In genomic region chr10:100120550-100120949, GRCh38 we compare ENCODE assay signal across 38 cellular contexts. TPM values are rescaled to one million over a fixed set of nuclear protein-coding genes. Genes with fewer than 3 reads are reported as not detected.
"Had no signal": no experiment of that assay in that cellular context is flagged by ENCODE, and none has a peak within 500 bp of the region (broad histone marks: within the 10 kb centered on the region; RNA-seq: fewer than 3 reads in every experiment).

No MANE protein-coding gene starts in this region.

- H3K27me3 ChIP-seq: ascending aorta, body of pancreas, brain microvascular endothelial cell, cardiac muscle cell had no signal

- H3K4me1 ChIP-seq: adrenal gland, ascending aorta, body of pancreas, breast epithelium had no signal

- H3K4me3 ChIP-seq: adrenal gland, ascending aorta, body of pancreas, breast epithelium, cardiac muscle cell had no signal

- DNase-seq: activated effector memory CD4-positive, alpha-beta T cell treated with anti-CD3 and anti-CD28 coated beads, Interleukin-2, amount 50 U/mL, for 16 hours; activated effector memory CD4-positive, alpha-beta T cell treated with Interleukin-2 at 50 U/mL for 16 hours; activated gamma-delta T cell; activated gamma-delta T cell treated with Interleukin-2 at 50 U/mL for 16 hours; activated naive CD4-positive, alpha-beta T cell; activated naive CD4-positive, alpha-beta T cell treated with anti-CD3 and anti-CD28 coated beads for 36 hours; activated naive CD4-positive, alpha-beta T cell treated with anti-CD3 and anti-CD28 coated beads, Interleukin-2, amount 10 ng/mL, durations not matched to agents 7 days and 5 days; activated naive CD4-positive, alpha-beta T cell treated with anti-CD3 and anti-CD28 coated beads, Interleukin-2, amount 50 U/mL, for 16 hours; activated naive CD4-positive, alpha-beta T cell treated with Interleukin-2 at 50 U/mL for 16 hours; activated naive CD8-positive, alpha-beta T cell treated with anti-CD3 and anti-CD28 coated beads for 36 hours; activated naive CD8-positive, alpha-beta T cell treated with anti-CD3 and anti-CD28 coated beads, Interleukin-2, amount 10 ng/mL, durations not matched to agents 7 days and 5 days; activated naive CD8-positive, alpha-beta T cell treated with anti-CD3 and anti-CD28 coated beads, Interleukin-2, amount 50 U/mL, for 24 hours; activated T-cell treated with anti-CD3 and anti-CD28 coated beads, Interleukin-2, amount 50 U/mL, for 24 hours; activated T-cell treated with anti-CD3 and anti-CD28 coated beads, Interleukin-2, amount 50 U/mL, for 4 hours; activated T-cell treated with anti-CD3 and anti-CD28 coated beads, Interleukin-2, amount 50 U/mL, for 48 hours; activated T-cell treated with anti-CD3 and anti-CD28 coated beads, Interleukin-2, amount 50 U/mL, for 72 hours; adrenal gland; amniotic stem cell; amygdala; anterior cingulate cortex; aorta; body of pancreas; brain microvascular endothelial cell; central memory CD4-positive, alpha-beta T cell; cerebellar nuclear complex had no signal

- FAIRE-seq: astrocyte, bronchial epithelial cell had no signal

- H3K9me3 ChIP-seq: adrenal gland, ascending aorta, body of pancreas, breast epithelium had no signal

- H3K27ac ChIP-seq: adrenal gland, ascending aorta, body of pancreas, brain microvascular endothelial cell, breast epithelium, cardiac muscle cell had no signal

- H3K36me3 ChIP-seq: adrenal gland, ascending aorta, brain microvascular endothelial cell, breast epithelium, cardiac muscle cell had no signal

- ATAC-seq: activated naive CD4-positive, alpha-beta T cell treated with anti-CD3 and anti-CD28 coated beads, Interleukin-2, amount 50 U/mL, for 72 hours; activated naive CD8-positive, alpha-beta T cell treated with anti-CD3 and anti-CD28 coated beads, Interleukin-2, amount 50 U/mL, for 24 hours; activated T-cell treated with anti-CD3 and anti-CD28 coated beads, Interleukin-2, amount 50 U/mL, for 4 hours; activated T-cell treated with anti-CD3 and anti-CD28 coated beads, Interleukin-2, amount 50 U/mL, for 72 hours; activated T-helper 17 cell treated with anti-CD3 and anti-CD28 coated beads, Interleukin-2, amount 50 U/mL, for 72 hours; body of pancreas had no signal

RNA-seq across cellular contexts. Expression of gene CPN1, which starts 38.9 kb away (rescaled TPM):
- total RNA-seq: activated naive CD4-positive, alpha-beta T cell treated with anti-CD3 and anti-CD28 coated beads for 36 hours; activated naive CD4-positive, alpha-beta T cell treated with anti-CD3 and anti-CD28 coated beads, Interleukin-2, amount 50 U/mL, for 72 hours; activated naive CD8-positive, alpha-beta T cell treated with anti-CD3 and anti-CD28 coated beads for 36 hours; activated naive CD8-positive, alpha-beta T cell treated with anti-CD3 and anti-CD28 coated beads, Interleukin-2, amount 10 ng/mL, durations not matched to agents 7 days and 5 days; activated T-cell treated with anti-CD3 and anti-CD28 coated beads, Interleukin-2, amount 50 U/mL, for 4 hours; activated T-cell treated with anti-CD3 and anti-CD28 coated beads, Interleukin-2, amount 50 U/mL, for 72 hours; activated T-helper 1 cell treated with anti-CD3 and anti-CD28 coated beads, Interleukin-12 subunit alpha, Interleukin-12 subunit beta, Interleukin-2, Interleukin-4 antibody, amounts not matched to agents 30 ng/mL and 10 ng/mL and 1 ng/mL, durations not matched to agents 14 hours and 24 hours and 36 hours; activated T-helper 17 cell treated with anti-CD3 and anti-CD28 coated beads, Interleukin-2, amount 50 U/mL, for 72 hours; activated T-helper 2 cell treated with anti-CD3 and anti-CD28 coated beads, Interferon-gamma antibody, Interleukin-2, Interleukin-4, amounts not matched to agents 10 μg/mL and 5 μg/mL and 100 μg/mL, durations not matched to agents 14 hours and 24 hours and 36 hours; adrenal gland; aorta; ascending aorta; astrocyte; body of pancreas; breast epithelium; bronchial epithelial cell; cardiac muscle cell; cardiac septum; cerebellum; chondrocyte had no signal
- polyA plus RNA-seq: adipose tissue, adrenal gland, aorta, cardiac muscle cell had no signal
